In genomic region chr15:99682455-99682854, GRCh38 we compare ENCODE assay signal across 1 cellular context.
TF ChIP-seq lines count a peak whose summit lies in the region.

No MANE protein-coding gene starts in this region.

TF ChIP-seq in HepG2, 621 proteins besides CTCF, POLR2A, EP300 and RAD21 (continued from another document):
- TF ChIP-seq, protein P1, sequence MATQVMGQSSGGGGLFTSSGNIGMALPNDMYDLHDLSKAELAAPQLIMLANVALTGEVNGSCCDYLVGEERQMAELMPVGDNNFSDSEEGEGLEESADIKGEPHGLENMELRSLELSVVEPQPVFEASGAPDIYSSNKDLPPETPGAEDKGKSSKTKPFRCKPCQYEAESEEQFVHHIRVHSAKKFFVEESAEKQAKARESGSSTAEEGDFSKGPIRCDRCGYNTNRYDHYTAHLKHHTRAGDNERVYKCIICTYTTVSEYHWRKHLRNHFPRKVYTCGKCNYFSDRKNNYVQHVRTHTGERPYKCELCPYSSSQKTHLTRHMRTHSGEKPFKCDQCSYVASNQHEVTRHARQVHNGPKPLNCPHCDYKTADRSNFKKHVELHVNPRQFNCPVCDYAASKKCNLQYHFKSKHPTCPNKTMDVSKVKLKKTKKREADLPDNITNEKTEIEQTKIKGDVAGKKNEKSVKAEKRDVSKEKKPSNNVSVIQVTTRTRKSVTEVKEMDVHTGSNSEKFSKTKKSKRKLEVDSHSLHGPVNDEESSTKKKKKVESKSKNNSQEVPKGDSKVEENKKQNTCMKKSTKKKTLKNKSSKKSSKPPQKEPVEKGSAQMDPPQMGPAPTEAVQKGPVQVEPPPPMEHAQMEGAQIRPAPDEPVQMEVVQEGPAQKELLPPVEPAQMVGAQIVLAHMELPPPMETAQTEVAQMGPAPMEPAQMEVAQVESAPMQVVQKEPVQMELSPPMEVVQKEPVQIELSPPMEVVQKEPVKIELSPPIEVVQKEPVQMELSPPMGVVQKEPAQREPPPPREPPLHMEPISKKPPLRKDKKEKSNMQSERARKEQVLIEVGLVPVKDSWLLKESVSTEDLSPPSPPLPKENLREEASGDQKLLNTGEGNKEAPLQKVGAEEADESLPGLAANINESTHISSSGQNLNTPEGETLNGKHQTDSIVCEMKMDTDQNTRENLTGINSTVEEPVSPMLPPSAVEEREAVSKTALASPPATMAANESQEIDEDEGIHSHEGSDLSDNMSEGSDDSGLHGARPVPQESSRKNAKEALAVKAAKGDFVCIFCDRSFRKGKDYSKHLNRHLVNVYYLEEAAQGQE (IDR thresholded peaks at IDR 0.05; ENCODE audit: borderline replicate concordance in 1 of 2, low read depth in 1 of 2, low read length in 2 of 2): no peak
- TF ChIP-seq ZNF790 (CRISPR knock-in tag; IDR thresholded peaks at IDR 0.05; ENCODE audit: borderline replicate concordance): no peak
- no peak for TF ChIP-seq GATAD1 (CRISPR knock-in tag; IDR thresholded peaks at IDR 0.05)
- no peak for TF ChIP-seq ZNF460 (CRISPR knock-in tag; IDR thresholded peaks at IDR 0.05; ENCODE audit: borderline replicate concordance)
- TF ChIP-seq FOXK1 (CRISPR knock-in tag; IDR thresholded peaks at IDR 0.05; ENCODE audit: borderline replicate concordance, low read depth): no peak
- TF ChIP-seq, protein P2, sequence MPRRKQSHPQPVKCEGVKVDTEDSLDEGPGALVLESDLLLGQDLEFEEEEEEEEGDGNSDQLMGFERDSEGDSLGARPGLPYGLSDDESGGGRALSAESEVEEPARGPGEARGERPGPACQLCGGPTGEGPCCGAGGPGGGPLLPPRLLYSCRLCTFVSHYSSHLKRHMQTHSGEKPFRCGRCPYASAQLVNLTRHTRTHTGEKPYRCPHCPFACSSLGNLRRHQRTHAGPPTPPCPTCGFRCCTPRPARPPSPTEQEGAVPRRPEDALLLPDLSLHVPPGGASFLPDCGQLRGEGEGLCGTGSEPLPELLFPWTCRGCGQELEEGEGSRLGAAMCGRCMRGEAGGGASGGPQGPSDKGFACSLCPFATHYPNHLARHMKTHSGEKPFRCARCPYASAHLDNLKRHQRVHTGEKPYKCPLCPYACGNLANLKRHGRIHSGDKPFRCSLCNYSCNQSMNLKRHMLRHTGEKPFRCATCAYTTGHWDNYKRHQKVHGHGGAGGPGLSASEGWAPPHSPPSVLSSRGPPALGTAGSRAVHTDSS (CRISPR knock-in tag; conservative IDR thresholded peaks at IDR 0.05): no peak
- TF ChIP-seq TGIF2 (CRISPR knock-in tag; IDR thresholded peaks at IDR 0.05): no peak
- no peak for TF ChIP-seq SP140L (CRISPR knock-in tag; IDR thresholded peaks at IDR 0.05; ENCODE audit: borderline replicate concordance)
- no peak for TF ChIP-seq ZNF446 (CRISPR knock-in tag; IDR thresholded peaks at IDR 0.05)
TF ChIP-seq in HepG2: peak in this region for 0.
